Comparison of ENCODE assay signal across 25 cellular contexts in genomic region chr2:200356306-200356705, GRCh38. TPM values are rescaled to one million over a fixed set of nuclear protein-coding genes. Genes with fewer than 3 reads are reported as not detected.
DNase-seq lines count a peak whose midpoint lies in the region; TF ChIP-seq lines count a peak whose summit lies in the region.
"Had no signal": no experiment of that assay in that cellular context is flagged by ENCODE, and none has a peak within 500 bp of the region (broad histone marks: within the 10 kb centered on the region; RNA-seq: fewer than 3 reads in every experiment).

No MANE protein-coding gene starts in this region.

- WGBS in esophagus squamous epithelium, 2 donors: 38 to 43% methylated on average over 1 of the region's 1 CpG
- 84 to 90% methylated on average over 1 of the region's 1 CpG for WGBS in transverse colon (ENCODE audit: low coverage in 1 of 2), 2 donors

- no peak for TF ChIP-seq CTCF in esophagus squamous epithelium (IDR thresholded peaks at IDR 0.05)
- TF ChIP-seq CTCF in mesothelial cell of epicardium (IDR thresholded peaks at IDR 0.05; ENCODE audit: unreplicated experiment): no peak
- TF ChIP-seq CTCF in transverse colon (IDR thresholded peaks at IDR 0.05): no peak
- no peak for TF ChIP-seq CTCF in endothelial cell (IDR thresholded peaks at IDR 0.05; ENCODE audit: unreplicated experiment)

- no peak overlapping the region for H3K4me3 ChIP-seq in SJCRH30
- no peak overlapping the region for H3K4me3 ChIP-seq in esophagus squamous epithelium
- H3K4me3 ChIP-seq in transverse colon: no peak overlapping the region
- H3K4me3 ChIP-seq: body of pancreas, gastroesophageal sphincter, left lung, uterus had no signal

- H3K9me3 ChIP-seq in SJCRH30 (replicated peaks) (no peaks in the 10 kb centered on the region), esophagus squamous epithelium (no peaks in the 10 kb centered on the region), transverse colon (no peaks in the 10 kb centered on the region)
- H3K9me3 ChIP-seq: body of pancreas, gastroesophageal sphincter, left lung, uterus had no signal

- in situ Hi-C loops in transverse colon (cut with MboI; ENCODE audit: low pct_ligation_motif_present in 1 of 4, low pct_unique_long_range_greater_than_20kb in 1 of 4, low sequenced_read_pairs in 3 of 4): no loop called here

- H3K4me1 Mint-ChIP-seq in mesothelial cell of epicardium (peaks cover 79% of the 10 kb centered on the region), endothelial cell (ENCODE audit: unreplicated experiment) (peaks cover 10% of the 10 kb centered on the region)
- H3K4me1 Mint-ChIP-seq: activated naive CD8-positive, alpha-beta T cell treated with anti-CD3 and anti-CD28 coated beads, Interleukin-2, amount 50 U/mL, for 24 hours; natural killer cell had no signal

- DNase-seq in SJCRH30 (no peak), esophagus squamous epithelium (lab: John Stamatoyannopoulos, UW) (no peak), mesothelial cell of epicardium (ENCODE audit: low spot score in 2 of 2, unreplicated experiment in 2 of 2) (no peak), transverse colon (no peak), NCI-H1092 (lab: John Stamatoyannopoulos, UW) (no peak), endothelial cell (ENCODE audit: low spot score) (no peak)
- DNase-seq in stimulated activated CD4-positive, alpha-beta T cell treated with anti-CD3 and anti-CD28 coated beads, Interleukin-2, amount 100 ng/mL, for 24 hours: no peak
- DNase-seq: activated CD4-positive, alpha-beta T cell treated with anti-CD3 and anti-CD28 coated beads for 48 hours; activated naive CD8-positive, alpha-beta T cell treated with anti-CD3 and anti-CD28 coated beads, Interleukin-2, amount 50 U/mL, for 24 hours; activated T-cell treated with anti-CD3 and anti-CD28 coated beads, Interleukin-2, amount 50 U/mL, for 4 hours; body of pancreas; DMS79 treated with DMSO at 0.1 percent for 48 hours; GF-D8; hypothalamus; left lung; midbrain; natural killer cell; NCI-H1436 treated with DMSO at 0.1 percent for 48 hours; NCI-H446; stimulated activated CD4-positive, alpha-beta T cell treated with anti-CD3 and anti-CD28 coated beads, Interleukin-2, amount 100 ng/mL, for 48 hours; uterus had no signal

- H3K4me1 ChIP-seq in SJCRH30: peaks cover 37% of the 10 kb centered on the region
- peaks cover 13 to 69% (median 43%) of the 10 kb centered on the region in 3 donors for H3K4me1 ChIP-seq in esophagus squamous epithelium
- peaks cover 8 to 38% (median 19%) of the 10 kb centered on the region in 4 donors for H3K4me1 ChIP-seq in transverse colon

- H3K27ac Mint-ChIP-seq in mesothelial cell of epicardium (peak overlapping the region; percentile 70), endothelial cell (ENCODE audit: unreplicated experiment) (no peak overlapping the region)
- H3K27ac Mint-ChIP-seq: activated naive CD8-positive, alpha-beta T cell treated with anti-CD3 and anti-CD28 coated beads, Interleukin-2, amount 50 U/mL, for 24 hours; natural killer cell; T-helper 2 cell treated with Interferon-gamma antibody and Interleukin-4, amounts not matched to agents 5 μg/mL and 100 μg/mL, for 36 hours had no signal

- H3K4me3 Mint-ChIP-seq in mesothelial cell of epicardium (no peak overlapping the region), endothelial cell (ENCODE audit: unreplicated experiment) (no peak overlapping the region)
- H3K4me3 Mint-ChIP-seq: activated naive CD8-positive, alpha-beta T cell treated with anti-CD3 and anti-CD28 coated beads, Interleukin-2, amount 50 U/mL, for 24 hours; activated T-cell treated with anti-CD3 and anti-CD28 coated beads, Interleukin-2, amount 50 U/mL, for 4 hours; natural killer cell; T-helper 2 cell treated with Interferon-gamma antibody and Interleukin-4, amounts not matched to agents 5 μg/mL and 100 μg/mL, for 36 hours had no signal

- no peaks in the 10 kb centered on the region for H3K9me3 Mint-ChIP-seq in mesothelial cell of epicardium
- H3K9me3 Mint-ChIP-seq in endothelial cell (ENCODE audit: unreplicated experiment): no peaks in the 10 kb centered on the region
- H3K9me3 Mint-ChIP-seq: activated naive CD8-positive, alpha-beta T cell treated with anti-CD3 and anti-CD28 coated beads, Interleukin-2, amount 50 U/mL, for 24 hours; activated T-cell treated with anti-CD3 and anti-CD28 coated beads, Interleukin-2, amount 50 U/mL, for 4 hours; natural killer cell; T-helper 2 cell treated with Interferon-gamma antibody and Interleukin-4, amounts not matched to agents 5 μg/mL and 100 μg/mL, for 36 hours had no signal

- no peaks in the 10 kb centered on the region for H3K27me3 ChIP-seq in SJCRH30
- no peaks in the 10 kb centered on the region for H3K27me3 ChIP-seq in esophagus squamous epithelium
- no peaks in the 10 kb centered on the region for H3K27me3 ChIP-seq in transverse colon
- H3K27me3 ChIP-seq: body of pancreas, gastroesophageal sphincter, left lung, uterus had no signal

- TF ChIP-seq EP300 in transverse colon (IDR thresholded peaks at IDR 0.05; ENCODE audit: low read depth): no peak

- no peaks in the 10 kb centered on the region for H3K36me3 Mint-ChIP-seq in mesothelial cell of epicardium
- H3K36me3 Mint-ChIP-seq in endothelial cell (ENCODE audit: low read depth, unreplicated experiment): peaks cover 4% of the 10 kb centered on the region
- H3K36me3 Mint-ChIP-seq: natural killer cell had no signal

- TF ChIP-seq POLR2A in esophagus squamous epithelium (IDR thresholded peaks at IDR 0.05) (no peak), transverse colon (IDR thresholded peaks at IDR 0.05) (no peak)

- intact Hi-C loops in esophagus squamous epithelium (cut with DNase I): no loop called here
- intact Hi-C loops in transverse colon (cut with DNase I; ENCODE audit: low total_unique reads): no loop called here

- H3K27me3 Mint-ChIP-seq in mesothelial cell of epicardium (ENCODE audit: low read depth): no peaks in the 10 kb centered on the region
- no peaks in the 10 kb centered on the region for H3K27me3 Mint-ChIP-seq in endothelial cell (ENCODE audit: unreplicated experiment)
- H3K27me3 Mint-ChIP-seq: activated naive CD8-positive, alpha-beta T cell treated with anti-CD3 and anti-CD28 coated beads, Interleukin-2, amount 50 U/mL, for 24 hours had no signal

- H3K36me3 ChIP-seq in SJCRH30: peaks cover 57% of the 10 kb centered on the region
- no peaks in the 10 kb centered on the region for H3K36me3 ChIP-seq in esophagus squamous epithelium
- no peaks in the 10 kb centered on the region for H3K36me3 ChIP-seq in transverse colon
- H3K36me3 ChIP-seq: gastroesophageal sphincter, left lung, uterus had no signal

- peak overlapping the region; percentile 30 for H3K27ac ChIP-seq in SJCRH30
- H3K27ac ChIP-seq in esophagus squamous epithelium: peak overlapping the region in 3 of 4 donors; percentile 19 to 39 (median 34)
- peak overlapping the region in 3 of 4 donors; percentile 23 to 60 (median 53) for H3K27ac ChIP-seq in transverse colon
- H3K27ac ChIP-seq: C4-2B, left lung, RWPE1, uterus had no signal

RNA-seq across cellular contexts. Expression of gene SPATS2L, which starts 49.8 kb away (rescaled TPM):
- total RNA-seq in SJCRH30 (2014; rRNA removed; shearing (Covaris generic)): 339 and 355 TPM in 2 replicates
- total RNA-seq in esophagus squamous epithelium (10 to 100 TPM; 53.2 to 91.9 (median 68.3) TPM), mesothelial cell of epicardium (78.6 to 84.8 TPM (median 83.7 TPM) in 3 replicates), transverse colon (100 to 1,000 TPM in 3 of 4 donors, 10 to 100 TPM in 1; 33.4 to 236 (median 159) TPM), endothelial cell (ENCODE audit: unreplicated experiment) (72.9 TPM)
